ENCODE assay signal across 10 cellular contexts in the genomic region with DNA sequence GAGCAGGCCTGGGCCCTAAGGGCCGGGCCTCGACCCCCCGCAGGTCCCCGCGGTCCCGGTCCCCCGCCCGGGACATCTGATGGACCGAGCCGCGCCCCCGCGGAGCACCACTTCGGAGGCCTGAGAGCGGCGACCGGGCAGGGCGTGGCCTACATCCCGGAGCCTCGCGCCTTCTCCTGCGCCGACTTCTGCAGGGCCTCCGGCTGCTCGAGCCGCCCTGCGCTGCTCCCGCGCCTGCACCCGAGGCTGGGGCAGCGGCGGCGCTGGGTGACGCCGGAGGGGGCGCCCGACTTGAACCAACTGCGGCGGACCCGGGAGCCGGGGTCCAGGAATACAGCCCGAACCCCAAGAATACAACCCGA. TPM values are rescaled to one million over a fixed set of nuclear protein-coding genes. Genes with fewer than 3 reads are reported as not detected.
DNase-seq lines count a peak whose midpoint lies in the region; ATAC-seq and TF ChIP-seq lines count a peak whose summit lies in the region.
"Had no signal": no experiment of that assay in that cellular context is flagged by ENCODE, and none has a peak within 500 bp of the region (broad histone marks: within the 10 kb centered on the region; RNA-seq: fewer than 3 reads in every experiment).

No MANE protein-coding gene starts in this region.

- H3K4me3 Mint-ChIP-seq in naive B cell: peak overlapping the region in 4 of 8 donors; percentile 7 to 62 (median 46)

- H3K27me3 ChIP-seq in brain microvascular endothelial cell (replicated peaks): peaks cover 8% of the 10 kb centered on the region
- H3K27me3 ChIP-seq in tibial artery: peaks cover 0 to 14% of the 10 kb centered on the region in 2 donors

- in situ Hi-C loops in brain microvascular endothelial cell (cut with HindIII; ENCODE audit: low pct_ligation_motif_present, low sequenced_read_pairs): no loop called here

- H3K27me3 Mint-ChIP-seq in naive B cell: peaks cover 33 to 51% (median 35%) of the 10 kb centered on the region in 3 donors

- ATAC-seq in naive B cell (ENCODE audit: low read depth in 2 of 2) (peak; percentile 75 to 78), HG03457 (IDR thresholded peaks at IDR 0.05; ENCODE audit: unreplicated experiment) (no peak), HG02970 (IDR thresholded peaks at IDR 0.05; ENCODE audit: low FRiP score, unreplicated experiment) (no peak)

- no peak overlapping the region for H3K27ac Mint-ChIP-seq in naive B cell

- peak; percentile 61 for DNase-seq in activated CD4-positive, alpha-beta T cell treated with anti-CD3 and anti-CD28 coated beads for 48 hours
- no peak for DNase-seq in activated CD4-positive, alpha-beta T cell treated with anti-CD3 and anti-CD28 coated beads for 1 hour
- DNase-seq in brain microvascular endothelial cell (no peak), naive B cell (peak; percentile 24), tibial artery (no peak), NCI-H526 (lab: John Stamatoyannopoulos, UW) (no peak)

- H3K4me1 Mint-ChIP-seq in naive B cell: peaks cover 0 to 8% (median 0%) of the 10 kb centered on the region in 3 donors

- intact Hi-C loops in tibial artery (cut with DNase I; ENCODE audit: low total_unique reads): no loop called here

- H3K27ac ChIP-seq in brain microvascular endothelial cell (no peak overlapping the region), tibial artery (no peak overlapping the region)
- H3K27ac ChIP-seq: epithelial cell of prostate had no signal

- no peaks in the 10 kb centered on the region for H3K36me3 ChIP-seq in brain microvascular endothelial cell (replicated peaks)
- H3K36me3 ChIP-seq in tibial artery: no peaks in the 10 kb centered on the region

- peaks cover 14 to 19% of the 10 kb centered on the region in 2 donors for H3K36me3 Mint-ChIP-seq in naive B cell

- H3K9me3 Mint-ChIP-seq in naive B cell: peaks cover 0 to 28% (median 17%) of the 10 kb centered on the region in 7 donors

- peak overlapping the region; percentile 15 for H3K4me3 ChIP-seq in brain microvascular endothelial cell (ENCODE audit: low read depth, low read length)
- H3K4me3 ChIP-seq in tibial artery: peak overlapping the region; percentile 34 to 45

- TF ChIP-seq CTCF in brain microvascular endothelial cell (IDR thresholded peaks at IDR 0.05; ENCODE audit: low read depth, low read length, missing control alignments): no peak
- no peak for TF ChIP-seq CTCF in tibial artery (IDR thresholded peaks at IDR 0.05)

- peaks cover 0 to 10% (median 9%) of the 10 kb centered on the region in 4 donors for H3K4me1 ChIP-seq in tibial artery

- no peaks in the 10 kb centered on the region for H3K9me3 ChIP-seq in tibial artery

RNA-seq across cellular contexts. Expression of gene GP9, which starts 14.9 kb away (rescaled TPM):
- polyA plus RNA-seq in naive B cell (ENCODE audit: low read depth in 6 of 6): 1 to 10 TPM in 5 of 6 donors, under 1 TPM in 1; 0.99 to 6.8 (median 4.1) TPM
- polyA plus RNA-seq: AG04450 had no signal

RNA-seq across cellular contexts. Expression of gene EFCC1, which starts 44.6 kb away (rescaled TPM):
- not detected for polyA plus RNA-seq in naive B cell (ENCODE audit: low read depth in 6 of 6)

RNA-seq across cellular contexts. Expression of gene CFAP92, which starts 51.8 kb away (rescaled TPM):
- not detected for polyA plus RNA-seq in naive B cell (ENCODE audit: low read depth in 6 of 6)

Comparison
In these comparisons a context has a peak if more than half of its experiments do, and no peak if none do; other contexts are left out.
1. DNase-seq: peak in activated CD4-positive, alpha-beta T cell treated with anti-CD3 and anti-CD28 coated beads for 48 hours (single experiment) and naive B cell (single experiment); none in activated CD4-positive, alpha-beta T cell treated with anti-CD3 and anti-CD28 coated beads for 1 hour (single experiment), brain microvascular endothelial cell (single experiment), tibial artery (0 of 2) and NCI-H526 (0 of 2).
2. ATAC-seq: peak in naive B cell (2 of 2); none in HG03457 (single experiment) and HG02970 (single experiment).